Comparison of ENCODE assay signal across 10 cellular contexts in the genomic region with DNA sequence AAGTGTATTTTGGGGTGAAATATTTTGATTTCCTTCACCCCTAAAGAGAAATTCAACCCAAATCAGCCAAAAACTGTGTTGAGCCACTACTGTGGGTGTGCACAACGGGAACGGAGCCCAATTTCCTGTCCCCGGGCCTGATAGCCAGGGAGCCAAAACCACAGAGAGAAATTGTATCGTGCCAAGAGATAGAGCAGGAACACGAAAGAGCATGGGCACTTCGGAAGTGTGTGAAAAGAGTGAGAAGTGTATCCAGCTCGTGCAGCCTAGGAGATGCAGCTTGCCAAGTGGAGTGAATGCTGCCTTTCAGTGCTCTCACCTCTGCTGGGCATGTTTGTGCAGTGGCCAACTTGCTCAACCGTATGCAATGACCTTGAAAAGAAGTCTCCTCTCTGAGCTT. TPM values are rescaled to one million over a fixed set of nuclear protein-coding genes. Genes with fewer than 3 reads are reported as not detected.
A peak's percentile ranks its signal among the peaks of the same experiment; 100 is the strongest.
DNase-seq lines count a peak whose midpoint lies in the region; ATAC-seq and TF ChIP-seq lines count a peak whose summit lies in the region.
"Had no signal": no experiment of that assay in that cellular context is flagged by ENCODE, and none has a peak within 500 bp of the region (broad histone marks: within the 10 kb centered on the region; RNA-seq: fewer than 3 reads in every experiment).

No MANE protein-coding gene starts in this region.

- no peak overlapping the region for H3K27ac Mint-ChIP-seq in activated naive CD4-positive, alpha-beta T cell treated with anti-CD3 and anti-CD28 coated beads for 36 hours
- no peak overlapping the region for H3K27ac Mint-ChIP-seq in WTC11
- H3K27ac Mint-ChIP-seq: nephron progenitor cell had no signal

- no peaks in the 10 kb centered on the region for H3K9me3 Mint-ChIP-seq in activated naive CD4-positive, alpha-beta T cell treated with anti-CD3 and anti-CD28 coated beads for 36 hours
- no peaks in the 10 kb centered on the region for H3K9me3 Mint-ChIP-seq in WTC11
- H3K9me3 Mint-ChIP-seq: nephron progenitor cell had no signal

- intact Hi-C loops in activated naive CD4-positive, alpha-beta T cell treated with anti-CD3 and anti-CD28 coated beads for 36 hours (cut with micrococcal nuclease), result no loop called here
- intact Hi-C loops in left cardiac atrium (cut with DNase I), result loop anchor here in 1 of 2 donors (2.0 kb wide), 1 partner anchor 15 kb away; no protein-coding TSS in a partner anchor
- intact Hi-C loops in upper lobe of right lung (cut with DNase I), result no loop called here

- POLR2A ChIA-PET in WTC11 (lab: Charles Lee), result no interaction called here

- CTCF ChIA-PET in activated naive CD4-positive, alpha-beta T cell treated with anti-CD3 and anti-CD28 coated beads for 36 hours (lab: Charles Lee), result interaction anchor here (0.6 to 1.0 kb wide), 3 partner anchors 14 to 127 kb away, joined by 3 to 4 read pairs (median 3); no protein-coding TSS in a partner anchor
- CTCF ChIA-PET in WTC11 (lab: Charles Lee), result interaction anchor here (1.3 to 3.1 kb wide), 3 partner anchors 23 to 71 kb away, joined by 6 to 15 read pairs (median 8); no protein-coding TSS in a partner anchor

- H3K27me3 ChIP-seq in upper lobe of right lung, result no peaks in the 10 kb centered on the region

- no peaks in the 10 kb centered on the region for H3K36me3 ChIP-seq in upper lobe of right lung

- ATAC-seq in WTC11, result peak; percentile 28
- ATAC-seq in left cardiac atrium, result peak; percentile 96
- ATAC-seq in upper lobe of right lung, result peak; percentile 42
- ATAC-seq in GM18873 (IDR thresholded peaks at IDR 0.05; ENCODE audit: low FRiP score, unreplicated experiment), result no peak
- no peak for ATAC-seq in GM19467 (IDR thresholded peaks at IDR 0.05; ENCODE audit: unreplicated experiment)

- H3K4me3 Mint-ChIP-seq in activated naive CD4-positive, alpha-beta T cell treated with anti-CD3 and anti-CD28 coated beads for 36 hours, result peak overlapping the region; percentile 32
- H3K4me3 Mint-ChIP-seq in WTC11, result 0 out of 2 replicates have a peak overlapping the region, but pooled peaks have one; percentile 10
- H3K4me3 Mint-ChIP-seq: nephron progenitor cell had no signal

- no peak overlapping the region for H3K4me3 ChIP-seq in upper lobe of right lung

- no peaks in the 10 kb centered on the region for H3K9me3 ChIP-seq in upper lobe of right lung
- H3K9me3 ChIP-seq: Caco-2 had no signal

- H3K27me3 Mint-ChIP-seq in activated naive CD4-positive, alpha-beta T cell treated with anti-CD3 and anti-CD28 coated beads for 36 hours (ENCODE audit: low read depth), result no peaks in the 10 kb centered on the region
- H3K27me3 Mint-ChIP-seq in WTC11 (ENCODE audit: low read depth), result no peaks in the 10 kb centered on the region

- H3K36me3 Mint-ChIP-seq in activated naive CD4-positive, alpha-beta T cell treated with anti-CD3 and anti-CD28 coated beads for 36 hours (ENCODE audit: low read depth), result no peaks in the 10 kb centered on the region
- no peaks in the 10 kb centered on the region for H3K36me3 Mint-ChIP-seq in WTC11

- H3K27ac ChIP-seq in upper lobe of right lung, result no peak overlapping the region

- peak; percentile 19 for DNase-seq in activated naive CD4-positive, alpha-beta T cell treated with anti-CD3 and anti-CD28 coated beads for 36 hours
- DNase-seq in activated naive CD4-positive, alpha-beta T cell treated with anti-CD3 and anti-CD28 coated beads, Interleukin-2, amount 50 U/mL, for 16 hours, result no peak
- DNase-seq in WTC11 (ENCODE audit: low spot score), result no peak
- DNase-seq in left cardiac atrium, result peak; percentile 79
- DNase-seq in upper lobe of right lung, result peak; percentile 26
- no peak for DNase-seq in activated gamma-delta T cell (lab: John Stamatoyannopoulos, UW)
- DNase-seq: Caco-2, nephron progenitor cell had no signal

- H3K4me1 ChIP-seq in upper lobe of right lung, result peaks cover 12% of the 10 kb centered on the region
- H3K4me1 ChIP-seq: Caco-2 had no signal

- TF ChIP-seq CTCF in WTC11 (IDR thresholded peaks at IDR 0.05) (no peak), upper lobe of right lung (IDR thresholded peaks at IDR 0.05) (no peak)

- H3K4me1 Mint-ChIP-seq in activated naive CD4-positive, alpha-beta T cell treated with anti-CD3 and anti-CD28 coated beads for 36 hours (ENCODE audit: low read depth), result peaks cover 18% of the 10 kb centered on the region
- peaks cover 19% of the 10 kb centered on the region for H3K4me1 Mint-ChIP-seq in WTC11

TF ChIP-seq in WTC11, 78 proteins besides CTCF, POLR2A, EP300 and RAD21 (continues in another document):
- TF ChIP-seq, protein P1, sequence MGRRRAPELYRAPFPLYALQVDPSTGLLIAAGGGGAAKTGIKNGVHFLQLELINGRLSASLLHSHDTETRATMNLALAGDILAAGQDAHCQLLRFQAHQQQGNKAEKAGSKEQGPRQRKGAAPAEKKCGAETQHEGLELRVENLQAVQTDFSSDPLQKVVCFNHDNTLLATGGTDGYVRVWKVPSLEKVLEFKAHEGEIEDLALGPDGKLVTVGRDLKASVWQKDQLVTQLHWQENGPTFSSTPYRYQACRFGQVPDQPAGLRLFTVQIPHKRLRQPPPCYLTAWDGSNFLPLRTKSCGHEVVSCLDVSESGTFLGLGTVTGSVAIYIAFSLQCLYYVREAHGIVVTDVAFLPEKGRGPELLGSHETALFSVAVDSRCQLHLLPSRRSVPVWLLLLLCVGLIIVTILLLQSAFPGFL (CRISPR knock-in tag; IDR thresholded peaks at IDR 0.05; ENCODE audit: borderline replicate concordance), result no peak
- TF ChIP-seq, protein P2, sequence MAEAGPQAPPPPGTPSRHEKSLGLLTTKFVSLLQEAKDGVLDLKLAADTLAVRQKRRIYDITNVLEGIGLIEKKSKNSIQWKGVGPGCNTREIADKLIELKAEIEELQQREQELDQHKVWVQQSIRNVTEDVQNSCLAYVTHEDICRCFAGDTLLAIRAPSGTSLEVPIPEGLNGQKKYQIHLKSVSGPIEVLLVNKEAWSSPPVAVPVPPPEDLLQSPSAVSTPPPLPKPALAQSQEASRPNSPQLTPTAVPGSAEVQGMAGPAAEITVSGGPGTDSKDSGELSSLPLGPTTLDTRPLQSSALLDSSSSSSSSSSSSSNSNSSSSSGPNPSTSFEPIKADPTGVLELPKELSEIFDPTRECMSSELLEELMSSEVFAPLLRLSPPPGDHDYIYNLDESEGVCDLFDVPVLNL (CRISPR knock-in tag; IDR thresholded peaks at IDR 0.05; ENCODE audit: borderline replicate concordance, low read depth), result no peak
- TF ChIP-seq, protein P3, sequence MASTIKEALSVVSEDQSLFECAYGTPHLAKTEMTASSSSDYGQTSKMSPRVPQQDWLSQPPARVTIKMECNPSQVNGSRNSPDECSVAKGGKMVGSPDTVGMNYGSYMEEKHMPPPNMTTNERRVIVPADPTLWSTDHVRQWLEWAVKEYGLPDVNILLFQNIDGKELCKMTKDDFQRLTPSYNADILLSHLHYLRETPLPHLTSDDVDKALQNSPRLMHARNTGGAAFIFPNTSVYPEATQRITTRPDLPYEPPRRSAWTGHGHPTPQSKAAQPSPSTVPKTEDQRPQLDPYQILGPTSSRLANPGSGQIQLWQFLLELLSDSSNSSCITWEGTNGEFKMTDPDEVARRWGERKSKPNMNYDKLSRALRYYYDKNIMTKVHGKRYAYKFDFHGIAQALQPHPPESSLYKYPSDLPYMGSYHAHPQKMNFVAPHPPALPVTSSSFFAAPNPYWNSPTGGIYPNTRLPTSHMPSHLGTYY (CRISPR knock-in tag; IDR thresholded peaks at IDR 0.05), result no peak
- TF ChIP-seq ZNF317 (CRISPR knock-in tag; IDR thresholded peaks at IDR 0.05; ENCODE audit: borderline replicate concordance, low read depth) (no peak), NR2C2 (CRISPR knock-in tag; IDR thresholded peaks at IDR 0.05) (no peak), EMX1 (CRISPR knock-in tag; IDR thresholded peaks at IDR 0.05) (no peak), NFYB (CRISPR knock-in tag; conservative IDR thresholded peaks at IDR 0.05; ENCODE audit: low read depth) (no peak), MYBL2 (CRISPR knock-in tag; IDR thresholded peaks at IDR 0.05) (no peak), ETV6 (CRISPR knock-in tag; IDR thresholded peaks at IDR 0.05) (no peak)
- TF ChIP-seq, protein P4, sequence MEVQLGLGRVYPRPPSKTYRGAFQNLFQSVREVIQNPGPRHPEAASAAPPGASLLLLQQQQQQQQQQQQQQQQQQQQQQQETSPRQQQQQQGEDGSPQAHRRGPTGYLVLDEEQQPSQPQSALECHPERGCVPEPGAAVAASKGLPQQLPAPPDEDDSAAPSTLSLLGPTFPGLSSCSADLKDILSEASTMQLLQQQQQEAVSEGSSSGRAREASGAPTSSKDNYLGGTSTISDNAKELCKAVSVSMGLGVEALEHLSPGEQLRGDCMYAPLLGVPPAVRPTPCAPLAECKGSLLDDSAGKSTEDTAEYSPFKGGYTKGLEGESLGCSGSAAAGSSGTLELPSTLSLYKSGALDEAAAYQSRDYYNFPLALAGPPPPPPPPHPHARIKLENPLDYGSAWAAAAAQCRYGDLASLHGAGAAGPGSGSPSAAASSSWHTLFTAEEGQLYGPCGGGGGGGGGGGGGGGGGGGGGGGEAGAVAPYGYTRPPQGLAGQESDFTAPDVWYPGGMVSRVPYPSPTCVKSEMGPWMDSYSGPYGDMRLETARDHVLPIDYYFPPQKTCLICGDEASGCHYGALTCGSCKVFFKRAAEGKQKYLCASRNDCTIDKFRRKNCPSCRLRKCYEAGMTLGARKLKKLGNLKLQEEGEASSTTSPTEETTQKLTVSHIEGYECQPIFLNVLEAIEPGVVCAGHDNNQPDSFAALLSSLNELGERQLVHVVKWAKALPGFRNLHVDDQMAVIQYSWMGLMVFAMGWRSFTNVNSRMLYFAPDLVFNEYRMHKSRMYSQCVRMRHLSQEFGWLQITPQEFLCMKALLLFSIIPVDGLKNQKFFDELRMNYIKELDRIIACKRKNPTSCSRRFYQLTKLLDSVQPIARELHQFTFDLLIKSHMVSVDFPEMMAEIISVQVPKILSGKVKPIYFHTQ (CRISPR knock-in tag; IDR thresholded peaks at IDR 0.05), result no peak
- TF ChIP-seq, protein P5, sequence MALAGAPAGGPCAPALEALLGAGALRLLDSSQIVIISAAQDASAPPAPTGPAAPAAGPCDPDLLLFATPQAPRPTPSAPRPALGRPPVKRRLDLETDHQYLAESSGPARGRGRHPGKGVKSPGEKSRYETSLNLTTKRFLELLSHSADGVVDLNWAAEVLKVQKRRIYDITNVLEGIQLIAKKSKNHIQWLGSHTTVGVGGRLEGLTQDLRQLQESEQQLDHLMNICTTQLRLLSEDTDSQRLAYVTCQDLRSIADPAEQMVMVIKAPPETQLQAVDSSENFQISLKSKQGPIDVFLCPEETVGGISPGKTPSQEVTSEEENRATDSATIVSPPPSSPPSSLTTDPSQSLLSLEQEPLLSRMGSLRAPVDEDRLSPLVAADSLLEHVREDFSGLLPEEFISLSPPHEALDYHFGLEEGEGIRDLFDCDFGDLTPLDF (CRISPR knock-in tag; IDR thresholded peaks at IDR 0.05), result no peak

RNA-seq across cellular contexts. Expression of a gene that starts 19.4 kb away (rescaled TPM):
- 10 to 100 TPM; 20.7 to 21.0 TPM for total RNA-seq in activated naive CD4-positive, alpha-beta T cell treated with anti-CD3 and anti-CD28 coated beads for 36 hours
- total RNA-seq in WTC11 (2021) (10.8 to 17.9 TPM (median 14.0 TPM) in 3 replicates), left cardiac atrium (10 to 100 TPM; 28.1 to 32.8 TPM), upper lobe of right lung (17.3 TPM)

RNA-seq across cellular contexts. Expression of a gene that starts 39.8 kb away (rescaled TPM):
- total RNA-seq in activated naive CD4-positive, alpha-beta T cell treated with anti-CD3 and anti-CD28 coated beads for 36 hours, result 10 to 100 TPM; 79.5 to 83.3 TPM
- total RNA-seq in WTC11 (2021), result 45.1 to 52.9 TPM (median 46.7 TPM) in 3 replicates
- total RNA-seq in left cardiac atrium, result 10 to 100 TPM; 48.7 to 50.8 TPM
- 58.8 TPM for total RNA-seq in upper lobe of right lung

Comparison
In these comparisons a context has a peak if more than half of its experiments do, and no peak if none do; other contexts are left out.
1. DNase-seq: peak in activated naive CD4-positive, alpha-beta T cell treated with anti-CD3 and anti-CD28 coated beads for 36 hours (single experiment), left cardiac atrium (single experiment) and upper lobe of right lung (single experiment); none in activated naive CD4-positive, alpha-beta T cell treated with anti-CD3 and anti-CD28 coated beads, Interleukin-2, amount 50 U/mL, for 16 hours (single experiment), WTC11 (single experiment) and activated gamma-delta T cell (single experiment).
2. ATAC-seq: peak in WTC11 (single experiment), left cardiac atrium (2 of 2) and upper lobe of right lung (single experiment); none in GM18873 (single experiment) and GM19467 (single experiment).